In genomic region chr3:180179562-180179961, GRCh38 we compare ENCODE assay signal across 2 cellular contexts.
TF ChIP-seq lines count a peak whose summit lies in the region.

No MANE protein-coding gene starts in this region.

TF ChIP-seq in GM23338, 12 proteins besides CTCF, POLR2A, EP300 and RAD21:
- TF ChIP-seq, protein P1, sequence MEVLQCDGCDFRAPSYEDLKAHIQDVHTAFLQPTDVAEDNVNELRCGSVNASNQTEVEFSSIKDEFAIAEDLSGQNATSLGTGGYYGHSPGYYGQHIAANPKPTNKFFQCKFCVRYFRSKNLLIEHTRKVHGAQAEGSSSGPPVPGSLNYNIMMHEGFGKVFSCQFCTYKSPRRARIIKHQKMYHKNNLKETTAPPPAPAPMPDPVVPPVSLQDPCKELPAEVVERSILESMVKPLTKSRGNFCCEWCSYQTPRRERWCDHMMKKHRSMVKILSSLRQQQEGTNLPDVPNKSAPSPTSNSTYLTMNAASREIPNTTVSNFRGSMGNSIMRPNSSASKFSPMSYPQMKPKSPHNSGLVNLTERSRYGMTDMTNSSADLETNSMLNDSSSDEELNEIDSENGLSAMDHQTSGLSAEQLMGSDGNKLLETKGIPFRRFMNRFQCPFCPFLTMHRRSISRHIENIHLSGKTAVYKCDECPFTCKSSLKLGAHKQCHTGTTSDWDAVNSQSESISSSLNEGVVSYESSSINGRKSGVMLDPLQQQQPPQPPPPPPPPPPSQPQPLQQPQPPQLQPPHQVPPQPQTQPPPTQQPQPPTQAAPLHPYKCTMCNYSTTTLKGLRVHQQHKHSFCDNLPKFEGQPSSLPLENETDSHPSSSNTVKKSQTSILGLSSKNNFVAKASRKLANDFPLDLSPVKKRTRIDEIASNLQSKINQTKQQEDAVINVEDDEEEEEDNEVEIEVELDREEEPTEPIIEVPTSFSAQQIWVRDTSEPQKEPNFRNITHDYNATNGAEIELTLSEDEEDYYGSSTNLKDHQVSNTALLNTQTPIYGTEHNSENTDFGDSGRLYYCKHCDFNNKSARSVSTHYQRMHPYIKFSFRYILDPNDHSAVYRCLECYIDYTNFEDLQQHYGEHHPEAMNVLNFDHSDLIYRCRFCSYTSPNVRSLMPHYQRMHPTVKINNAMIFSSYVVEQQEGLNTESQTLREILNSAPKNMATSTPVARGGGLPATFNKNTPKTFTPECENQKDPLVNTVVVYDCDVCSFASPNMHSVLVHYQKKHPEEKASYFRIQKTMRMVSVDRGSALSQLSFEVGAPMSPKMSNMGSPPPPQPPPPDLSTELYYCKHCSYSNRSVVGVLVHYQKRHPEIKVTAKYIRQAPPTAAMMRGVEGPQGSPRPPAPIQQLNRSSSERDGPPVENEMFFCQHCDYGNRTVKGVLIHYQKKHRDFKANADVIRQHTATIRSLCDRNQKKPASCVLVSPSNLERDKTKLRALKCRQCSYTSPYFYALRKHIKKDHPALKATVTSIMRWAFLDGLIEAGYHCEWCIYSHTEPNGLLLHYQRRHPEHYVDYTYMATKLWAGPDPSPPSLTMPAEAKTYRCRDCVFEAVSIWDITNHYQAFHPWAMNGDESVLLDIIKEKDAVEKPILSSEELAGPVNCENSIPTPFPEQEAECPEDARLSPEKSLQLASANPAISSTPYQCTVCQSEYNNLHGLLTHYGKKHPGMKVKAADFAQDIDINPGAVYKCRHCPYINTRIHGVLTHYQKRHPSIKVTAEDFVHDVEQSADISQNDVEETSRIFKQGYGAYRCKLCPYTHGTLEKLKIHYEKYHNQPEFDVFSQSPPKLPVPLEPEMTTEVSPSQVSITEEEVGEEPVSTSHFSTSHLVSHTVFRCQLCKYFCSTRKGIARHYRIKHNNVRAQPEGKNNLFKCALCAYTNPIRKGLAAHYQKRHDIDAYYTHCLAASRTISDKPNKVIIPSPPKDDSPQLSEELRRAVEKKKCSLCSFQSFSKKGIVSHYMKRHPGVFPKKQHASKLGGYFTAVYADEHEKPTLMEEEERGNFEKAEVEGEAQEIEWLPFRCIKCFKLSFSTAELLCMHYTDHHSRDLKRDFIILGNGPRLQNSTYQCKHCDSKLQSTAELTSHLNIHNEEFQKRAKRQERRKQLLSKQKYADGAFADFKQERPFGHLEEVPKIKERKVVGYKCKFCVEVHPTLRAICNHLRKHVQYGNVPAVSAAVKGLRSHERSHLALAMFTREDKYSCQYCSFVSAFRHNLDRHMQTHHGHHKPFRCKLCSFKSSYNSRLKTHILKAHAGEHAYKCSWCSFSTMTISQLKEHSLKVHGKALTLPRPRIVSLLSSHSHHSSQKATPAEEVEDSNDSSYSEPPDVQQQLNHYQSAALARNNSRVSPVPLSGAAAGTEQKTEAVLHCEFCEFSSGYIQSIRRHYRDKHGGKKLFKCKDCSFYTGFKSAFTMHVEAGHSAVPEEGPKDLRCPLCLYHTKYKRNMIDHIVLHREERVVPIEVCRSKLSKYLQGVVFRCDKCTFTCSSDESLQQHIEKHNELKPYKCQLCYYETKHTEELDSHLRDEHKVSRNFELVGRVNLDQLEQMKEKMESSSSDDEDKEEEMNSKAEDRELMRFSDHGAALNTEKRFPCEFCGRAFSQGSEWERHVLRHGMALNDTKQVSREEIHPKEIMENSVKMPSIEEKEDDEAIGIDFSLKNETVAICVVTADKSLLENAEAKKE (CRISPR knock-in tag; IDR thresholded peaks at IDR 0.05) = peak; percentile 71; the same call in 1 of the 2 replicates
- no peak for TF ChIP-seq NANOG (IDR thresholded peaks at IDR 0.05; ENCODE audit: borderline replicate concordance)
TF ChIP-seq in GM23338: peak in this region for 1.

TF ChIP-seq in WTC11, 78 proteins besides CTCF, POLR2A, EP300 and RAD21 (continued from another document):
- TF ChIP-seq E2F1 (CRISPR knock-in tag; IDR thresholded peaks at IDR 0.05) = no peak
- TF ChIP-seq USF2 (CRISPR knock-in tag; IDR thresholded peaks at IDR 0.05) = no peak
- TF ChIP-seq GABPB1 (CRISPR knock-in tag; IDR thresholded peaks at IDR 0.05) = no peak
- no peak for TF ChIP-seq FOXJ3 (CRISPR knock-in tag; IDR thresholded peaks at IDR 0.05; ENCODE audit: borderline replicate concordance)
- TF ChIP-seq, protein P2, sequence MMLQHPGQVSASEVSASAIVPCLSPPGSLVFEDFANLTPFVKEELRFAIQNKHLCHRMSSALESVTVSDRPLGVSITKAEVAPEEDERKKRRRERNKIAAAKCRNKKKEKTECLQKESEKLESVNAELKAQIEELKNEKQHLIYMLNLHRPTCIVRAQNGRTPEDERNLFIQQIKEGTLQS (CRISPR knock-in tag; conservative IDR thresholded peaks at IDR 0.05) = no peak
- no peak for TF ChIP-seq ZMAT4 (CRISPR knock-in tag; IDR thresholded peaks at IDR 0.05)
- TF ChIP-seq AR (CRISPR knock-in tag; IDR thresholded peaks at IDR 0.05) = no peak
- TF ChIP-seq OVOL2 (CRISPR knock-in tag; IDR thresholded peaks at IDR 0.05; ENCODE audit: borderline replicate concordance) = no peak
- no peak for TF ChIP-seq NR3C1 (CRISPR knock-in tag; conservative IDR thresholded peaks at IDR 0.05; ENCODE audit: low read depth)
TF ChIP-seq in WTC11: peak in this region for 0.
